14 cellular contexts compared by ENCODE assay signal in genomic region chr11:64799256-64799924, GRCh38. TPM values are rescaled to one million over a fixed set of nuclear protein-coding genes. Genes with fewer than 3 reads are reported as not detected.
DNase-seq lines count a peak whose midpoint lies in the region; ATAC-seq and TF ChIP-seq lines count a peak whose summit lies in the region.
"Had no signal": no experiment of that assay in that cellular context is flagged by ENCODE, and none has a peak within 500 bp of the region (broad histone marks: within the 10 kb centered on the region; RNA-seq: fewer than 3 reads in every experiment).

No MANE protein-coding gene starts in this region.

- H3K9ac ChIP-seq in OCI-LY1 (ENCODE audit: low read length), result peak overlapping the region; percentile 0; the same call in 1 of the 2 replicates

- no peaks in the 10 kb centered on the region for H3K9me2 ChIP-seq in OCI-LY1 (ENCODE audit: low read depth, low read length)

- intact Hi-C loops in left ventricle myocardium superior (cut with micrococcal nuclease), result no loop called here
- intact Hi-C loops in heart right ventricle (cut with DNase I), result no loop called here
- intact Hi-C loops in thyroid gland (cut with DNase I), result no loop called here

- no peak overlapping the region for H2AFZ ChIP-seq in OCI-LY1 (ENCODE audit: low read length)

- H3K4me3 ChIP-seq in heart right ventricle (no peak overlapping the region), OCI-LY1 (ENCODE audit: low read depth, low read length, poor library complexity, severe bottlenecking) (no peak overlapping the region), thyroid gland (replicated peaks in 1 of 3) (no peak overlapping the region)

- H3K27me3 ChIP-seq in heart right ventricle, result no peaks in the 10 kb centered on the region
- no peaks in the 10 kb centered on the region for H3K27me3 ChIP-seq in OCI-LY1 (ENCODE audit: insufficient read depth, low read length)
- H3K27me3 ChIP-seq in thyroid gland, result no peaks in the 10 kb centered on the region

- peaks cover 0 to 47% (median 0%) of the 10 kb centered on the region in 9 donors for H3K36me3 ChIP-seq in heart right ventricle
- H3K36me3 ChIP-seq in OCI-LY1 (ENCODE audit: insufficient read depth, low read length), result peaks cover 48% of the 10 kb centered on the region
- H3K36me3 ChIP-seq in thyroid gland, result peaks cover 10 to 16% of the 10 kb centered on the region in 2 donors

- TF ChIP-seq CTCF in heart right ventricle (IDR thresholded peaks at IDR 0.05), result no peak
- no peak for TF ChIP-seq CTCF in OCI-LY1 (IDR thresholded peaks at IDR 0.05; ENCODE audit: low read length)
- TF ChIP-seq CTCF in thyroid gland (IDR thresholded peaks at IDR 0.05), result no peak

- no peaks in the 10 kb centered on the region for H3F3A ChIP-seq in OCI-LY1 (ENCODE audit: insufficient read depth, low read length)

- H3K9me3 ChIP-seq in heart right ventricle (no peaks in the 10 kb centered on the region), OCI-LY1 (ENCODE audit: low read length) (no peaks in the 10 kb centered on the region), thyroid gland (no peaks in the 10 kb centered on the region)

- H3K79me2 ChIP-seq in OCI-LY1 (ENCODE audit: insufficient read depth, low read length), result no peaks in the 10 kb centered on the region

- ATAC-seq in left ventricle myocardium superior (no peak), heart right ventricle (no peak), GM18873 (IDR thresholded peaks at IDR 0.05; ENCODE audit: low FRiP score, unreplicated experiment) (no peak)
- no peak for ATAC-seq in activated CD4-positive, CD25-positive, alpha-beta regulatory T cell treated with anti-CD3 and anti-CD28 coated beads, Interleukin-2, amount 50 U/mL, for 24 hours
- ATAC-seq: activated T-helper 17 cell treated with anti-CD3 and anti-CD28 coated beads, Interleukin-2, amount 50 U/mL, for 72 hours had no signal

- peak overlapping the region in 2 of 10 donors; percentile 9 to 97 for H3K27ac ChIP-seq in heart right ventricle
- H3K27ac ChIP-seq in OCI-LY1 (ENCODE audit: low read depth, low read length, poor library complexity, severe bottlenecking), result peak overlapping the region; percentile 93
- peak overlapping the region in 1 of 3 donors; percentile 43 for H3K27ac ChIP-seq in thyroid gland
- H3K27ac ChIP-seq: HL-60 had no signal

- H3K4me1 ChIP-seq in heart right ventricle (peaks cover 14 to 42% (median 26%) of the 10 kb centered on the region in 9 donors), OCI-LY1 (ENCODE audit: insufficient read depth, low read length, severe bottlenecking) (peaks cover 46% of the 10 kb centered on the region), thyroid gland (peaks cover 6 to 19% of the 10 kb centered on the region in 2 donors)

- peak; percentile 16 for DNase-seq in left ventricle myocardium superior
- no peak for DNase-seq in heart right ventricle
- DNase-seq in germinal center (ENCODE audit: low spot score), result peak; percentile 65
- DNase-seq in thyroid gland, result peak; percentile 28 to 42
- DNase-seq in activated CD8-positive, alpha-beta memory T cell treated with anti-CD3 and anti-CD28 coated beads for 24 hours, result no peak
- DNase-seq: activated CD4-positive, alpha-beta T cell treated with anti-CD3 and anti-CD28 coated beads, Interleukin-2, amount 50 U/mL, for 4 hours; DMS53; nucleus accumbens; small intestine had no signal

- peak overlapping the region; percentile 97 for H3K4me2 ChIP-seq in OCI-LY1 (ENCODE audit: low read length)

- TF ChIP-seq POLR2A in thyroid gland (IDR thresholded peaks at IDR 0.05), result no peak

- 79 to 80% methylated on average over 16 of the region's 16 CpGs for whole genome bisulfite sequencing in heart right ventricle, 2 donors
- 59 to 71% methylated on average over 13 to 15 of the region's 16 CpGs for WGBS in thyroid gland, 2 donors

- no peaks in the 10 kb centered on the region for H4K20me1 ChIP-seq in OCI-LY1 (ENCODE audit: insufficient read depth, low read length)

RNA-seq across cellular contexts. Expression of gene MAP4K2, which starts 3.6 kb away (rescaled TPM):
- total RNA-seq in left ventricle myocardium superior (8.6 TPM), heart right ventricle (10 to 100 TPM in 2 of 10 donors, 1 to 10 TPM in 8; 4.6 to 11.3 (median 8.1) TPM), thyroid gland (10 to 100 TPM; 35.5 to 77.8 (median 37.5) TPM)
- polyA plus RNA-seq in heart right ventricle, result 10 to 100 TPM in 1 of 2 donors, 1 to 10 TPM in 1; 7.8 to 19.9 TPM

RNA-seq across cellular contexts. Expression of gene MEN1, which starts 11.0 kb away (rescaled TPM):
- 9.1 TPM for total RNA-seq in left ventricle myocardium superior
- 10 to 100 TPM in 2 of 10 donors, 1 to 10 TPM in 8; 5.8 to 12.5 (median 8.1) TPM for total RNA-seq in heart right ventricle
- 10 to 100 TPM in 1 of 2 donors, 1 to 10 TPM in 1; 9.9 to 10.7 TPM for polyA plus RNA-seq in heart right ventricle
- total RNA-seq in thyroid gland, result 10 to 100 TPM; 23.5 to 31.5 (median 25.1) TPM

RNA-seq across cellular contexts. Expression of gene SF1, which starts 21.0 kb away (rescaled TPM):
- total RNA-seq in left ventricle myocardium superior, result 191 TPM
- 100 to 1,000 TPM; 149 to 201 (median 165) TPM for total RNA-seq in heart right ventricle
- polyA plus RNA-seq in heart right ventricle, result 10 to 100 TPM; 45.6 to 91.1 TPM
- total RNA-seq in thyroid gland, result 100 to 1,000 TPM; 171 to 419 (median 297) TPM

RNA-seq across cellular contexts. Expression of gene PYGM, which starts 39.6 kb away (rescaled TPM):
- total RNA-seq in left ventricle myocardium superior (175 TPM), heart right ventricle (100 to 1,000 TPM in 8 of 10 donors, 10 to 100 TPM in 2; 76.8 to 249 (median 132) TPM), thyroid gland (10 to 100 TPM in 1 of 4 donors, 1 to 10 TPM in 3; 4.3 to 14.8 (median 6.7) TPM)
- polyA plus RNA-seq in heart right ventricle, result 10 to 100 TPM; 11.3 to 90.1 TPM

RNA-seq across cellular contexts. Expression of gene CDC42BPG, which starts 45.1 kb away (rescaled TPM):
- 0.40 TPM for total RNA-seq in left ventricle myocardium superior
- 1 to 10 TPM in 1 of 10 donors, under 1 TPM in 9; 0.04 to 1.3 (median 0.27) TPM for total RNA-seq in heart right ventricle
- under 1 TPM; 0.17 to 0.37 TPM for polyA plus RNA-seq in heart right ventricle
- total RNA-seq in thyroid gland, result 10 to 100 TPM in 2 of 4 donors, 1 to 10 TPM in 2; 7.8 to 13.9 (median 10.2) TPM

Comparison
In these comparisons a context has a peak if more than half of its experiments do, and no peak if none do; other contexts are left out.
1. DNase-seq: peak in left ventricle myocardium superior (single experiment), germinal center (single experiment) and thyroid gland (2 of 2); none in heart right ventricle (0 of 2) and activated CD8-positive, alpha-beta memory T cell treated with anti-CD3 and anti-CD28 coated beads for 24 hours (single experiment).